ENCODE assay signal across 13 cellular contexts in the genomic region with DNA sequence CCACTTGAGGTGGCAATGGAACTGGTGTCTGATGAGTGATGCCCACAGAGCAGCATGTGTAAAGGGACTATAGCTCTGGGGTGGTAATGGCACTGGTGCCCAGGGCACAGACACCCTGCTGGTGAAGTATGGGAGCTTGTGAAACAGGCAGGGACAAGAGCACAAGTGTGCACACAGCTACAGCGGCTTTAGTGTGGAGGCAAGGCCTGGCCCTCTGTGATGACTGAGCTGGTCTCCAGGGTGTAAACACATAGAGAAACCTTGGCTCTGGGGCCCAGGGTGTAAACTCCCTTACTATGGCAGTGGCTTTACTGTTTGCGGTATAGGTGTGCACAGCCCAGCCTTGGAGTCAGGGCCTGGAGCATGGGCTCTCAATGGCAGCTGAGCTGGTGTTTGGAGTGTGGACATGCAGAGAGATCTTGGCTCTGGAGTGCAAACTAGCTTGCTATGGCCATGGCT. TPM values are rescaled to one million over a fixed set of nuclear protein-coding genes. Genes with fewer than 3 reads are reported as not detected.
DNase-seq lines count a peak whose midpoint lies in the region; ATAC-seq and TF ChIP-seq lines count a peak whose summit lies in the region.
"Had no signal": no experiment of that assay in that cellular context is flagged by ENCODE, and none has a peak within 500 bp of the region (broad histone marks: within the 10 kb centered on the region; RNA-seq: fewer than 3 reads in every experiment).

No MANE protein-coding gene starts in this region.

- DNase-seq in CD4-positive, alpha-beta memory T cell = no peak
- DNase-seq in activated CD8-positive, alpha-beta T cell treated with anti-CD3 and anti-CD28 coated beads for 36 hours = no peak
- DNase-seq in mucosa of descending colon (no peak), OCI-M1 (lab: John Stamatoyannopoulos, UW) (no peak), left ventricle myocardium inferior (no peak)
- DNase-seq: dermis blood vessel endothelial cell, NCI-H2107, SK-N-SH had no signal

- no peaks in the 10 kb centered on the region for H3K27me3 ChIP-seq in CD4-positive, alpha-beta memory T cell (ENCODE audit: insufficient read depth, low read length)
- no peaks in the 10 kb centered on the region for H3K27me3 ChIP-seq in left ventricle myocardium inferior (ENCODE audit: low read depth)
- H3K27me3 ChIP-seq: BLaER1 treated with 17β-estradiol and CSF1 and Interleukin-3, amounts not matched to agents 10 nM and 100 nM had no signal

- no peak overlapping the region for H3K27ac ChIP-seq in CD4-positive, alpha-beta memory T cell (ENCODE audit: low read depth, low read length)
- H3K27ac ChIP-seq in left ventricle myocardium inferior (replicated peaks) = no peak overlapping the region
- H3K27ac ChIP-seq: BLaER1 treated with 17β-estradiol and CSF1 and Interleukin-3, amounts not matched to agents 10 nM and 100 nM; thoracic aorta; VCaP had no signal

- peak overlapping the region; percentile 58 to 91 (median 79) for H3K27ac Mint-ChIP-seq in CD4-positive, alpha-beta memory T cell
- peak overlapping the region; percentile 33 for H3K27ac Mint-ChIP-seq in activated CD8-positive, alpha-beta T cell treated with anti-CD3 and anti-CD28 coated beads for 36 hours

- ATAC-seq in GM18505 (IDR thresholded peaks at IDR 0.05; ENCODE audit: unreplicated experiment) = no peak
- peak; percentile 5 for ATAC-seq in activated CD8-positive, alpha-beta T cell treated with anti-CD3 and anti-CD28 coated beads for 36 hours
- peak; percentile 25 for ATAC-seq in mucosa of descending colon
- no peak for ATAC-seq in GM21447 (IDR thresholded peaks at IDR 0.05; ENCODE audit: unreplicated experiment)

- H3K4me3 ChIP-seq in CD4-positive, alpha-beta memory T cell (ENCODE audit: low read length in 2 of 2) = no peak overlapping the region
- H3K4me3 ChIP-seq in mucosa of descending colon (no peak overlapping the region), left ventricle myocardium inferior (no peak overlapping the region)
- H3K4me3 ChIP-seq: BLaER1 treated with 17β-estradiol and CSF1 and Interleukin-3, amounts not matched to agents 10 nM and 100 nM; thoracic aorta had no signal

- TF ChIP-seq CTCF in activated CD8-positive, alpha-beta T cell treated with anti-CD3 and anti-CD28 coated beads for 36 hours (IDR thresholded peaks at IDR 0.05) = no peak
- TF ChIP-seq CTCF in mucosa of descending colon (IDR thresholded peaks at IDR 0.05) (no peak), left ventricle myocardium inferior (IDR thresholded peaks at IDR 0.05; ENCODE audit: borderline replicate concordance) (no peak)

- H3K36me3 Mint-ChIP-seq in CD4-positive, alpha-beta memory T cell = peaks cover 43 to 57% of the 10 kb centered on the region in 2 donors
- H3K36me3 Mint-ChIP-seq in activated CD8-positive, alpha-beta T cell treated with anti-CD3 and anti-CD28 coated beads for 36 hours (ENCODE audit: low read depth) = peaks cover 59% of the 10 kb centered on the region

- H3K4me1 ChIP-seq in CD4-positive, alpha-beta memory T cell (ENCODE audit: insufficient read depth, low read length) = peaks cover 34% of the 10 kb centered on the region
- H3K4me1 ChIP-seq in mucosa of descending colon (ENCODE audit: low read depth) = no peaks in the 10 kb centered on the region
- peaks cover 22% of the 10 kb centered on the region for H3K4me1 ChIP-seq in left ventricle myocardium inferior
- H3K4me1 ChIP-seq: BLaER1 treated with 17β-estradiol and CSF1 and Interleukin-3, amounts not matched to agents 10 nM and 100 nM had no signal

- CTCF ChIA-PET in CD4-positive, alpha-beta memory T cell (lab: Charles Lee; ENCODE audit: partially characterized antibody) = interaction anchor here (0.7 to 7.5 kb wide), 19 partner anchors 9 to 139 kb away, joined by 3 to 99 read pairs (median 6); no protein-coding TSS in a partner anchor
- CTCF ChIA-PET in activated CD8-positive, alpha-beta T cell treated with anti-CD3 and anti-CD28 coated beads for 36 hours (lab: Charles Lee) = interaction anchor here (1.2 to 5.6 kb wide), 12 partner anchors 8 to 220 kb away, joined by 3 to 59 read pairs (median 6); no protein-coding TSS in a partner anchor

- peaks cover 0 to 1% (median 0%) of the 10 kb centered on the region in 8 donors for H3K9me3 Mint-ChIP-seq in CD4-positive, alpha-beta memory T cell
- H3K9me3 Mint-ChIP-seq in activated CD8-positive, alpha-beta T cell treated with anti-CD3 and anti-CD28 coated beads for 36 hours = peaks cover 5% of the 10 kb centered on the region

- TF ChIP-seq POLR2A in GM18505 (IDR thresholded peaks at IDR 0.05; ENCODE audit: borderline replicate concordance, extremely low read depth, insufficient read depth, insufficient read length) = peak; percentile 15

- no peaks in the 10 kb centered on the region for H3K27me3 Mint-ChIP-seq in CD4-positive, alpha-beta memory T cell
- H3K27me3 Mint-ChIP-seq in activated CD8-positive, alpha-beta T cell treated with anti-CD3 and anti-CD28 coated beads for 36 hours = no peaks in the 10 kb centered on the region

- H3K4me3 Mint-ChIP-seq in CD4-positive, alpha-beta memory T cell = peak overlapping the region in 1 of 8 donors; percentile 38
- H3K4me3 Mint-ChIP-seq in activated CD8-positive, alpha-beta T cell treated with anti-CD3 and anti-CD28 coated beads for 36 hours = no peak overlapping the region

- no peaks in the 10 kb centered on the region for H3K9me3 ChIP-seq in CD4-positive, alpha-beta memory T cell (ENCODE audit: control insufficient read depth in 1 of 2, low read length in 2 of 2)
- H3K9me3 ChIP-seq in mucosa of descending colon (no peaks in the 10 kb centered on the region), left ventricle myocardium inferior (replicated peaks) (no peaks in the 10 kb centered on the region)
- H3K9me3 ChIP-seq: SK-N-SH, thoracic aorta had no signal

- H3K4me1 Mint-ChIP-seq in CD4-positive, alpha-beta memory T cell = peaks cover 24 to 42% (median 32%) of the 10 kb centered on the region in 4 donors
- H3K4me1 Mint-ChIP-seq in activated CD8-positive, alpha-beta T cell treated with anti-CD3 and anti-CD28 coated beads for 36 hours (ENCODE audit: low read depth) = peaks cover 49% of the 10 kb centered on the region

- POLR2A ChIA-PET in CD4-positive, alpha-beta memory T cell (lab: Charles Lee; ENCODE audit: partially characterized antibody) = interaction anchor here (0.5 to 1.6 kb wide), 5 partner anchors 18 to 80 kb away, joined by 3 to 11 read pairs (median 3); no protein-coding TSS in a partner anchor
- POLR2A ChIA-PET in activated CD8-positive, alpha-beta T cell treated with anti-CD3 and anti-CD28 coated beads for 36 hours (lab: Charles Lee) = interaction anchor here (0.9 to 2.0 kb wide), 5 partner anchors 9 to 162 kb away, joined by 3 to 8 read pairs (median 3); no protein-coding TSS in a partner anchor

- H3K36me3 ChIP-seq in CD4-positive, alpha-beta memory T cell (ENCODE audit: insufficient read depth, low read length) = peaks cover 9% of the 10 kb centered on the region
- H3K36me3 ChIP-seq in mucosa of descending colon (ENCODE audit: low read depth) (no peaks in the 10 kb centered on the region), left ventricle myocardium inferior (peaks cover 71% of the 10 kb centered on the region)

- intact Hi-C loops in CD4-positive, alpha-beta memory T cell (cut with micrococcal nuclease) = no loop called here
- intact Hi-C loops in activated CD8-positive, alpha-beta T cell treated with anti-CD3 and anti-CD28 coated beads for 36 hours (cut with micrococcal nuclease) = no loop called here
- intact Hi-C loops in mucosa of descending colon (cut with DNase I, micrococcal nuclease) = no loop called here
- intact Hi-C loops in left ventricle myocardium inferior (cut with micrococcal nuclease) = no loop called here

RNA-seq across cellular contexts. Expression of gene BIRC2, which starts 46.3 kb away (rescaled TPM):
- 10 to 100 TPM; 60.9 to 61.2 TPM for total RNA-seq in CD4-positive, alpha-beta memory T cell
- polyA plus RNA-seq in CD4-positive, alpha-beta memory T cell = 10 to 100 TPM; 28.8 to 33.4 TPM
- total RNA-seq in activated CD8-positive, alpha-beta T cell treated with anti-CD3 and anti-CD28 coated beads for 36 hours = 10 to 100 TPM; 29.8 to 32.9 TPM
- total RNA-seq in mucosa of descending colon (10 to 100 TPM; 42.8 to 55.0 (median 45.2) TPM), left ventricle myocardium inferior (30.4 TPM)

RNA-seq across cellular contexts. Expression of gene TMEM123, which starts 59.3 kb away (rescaled TPM):
- 100 to 1,000 TPM; 383 to 397 TPM for total RNA-seq in CD4-positive, alpha-beta memory T cell
- 100 to 1,000 TPM; 752 to 839 TPM for polyA plus RNA-seq in CD4-positive, alpha-beta memory T cell
- 100 to 1,000 TPM; 234 to 235 TPM for total RNA-seq in activated CD8-positive, alpha-beta T cell treated with anti-CD3 and anti-CD28 coated beads for 36 hours
- total RNA-seq in mucosa of descending colon = 100 to 1,000 TPM; 153 to 205 (median 157) TPM
- 70.2 TPM for total RNA-seq in left ventricle myocardium inferior

Comparison
In these comparisons a context has a peak if more than half of its experiments do, and no peak if none do; other contexts are left out.
1. ATAC-seq: peak in activated CD8-positive, alpha-beta T cell treated with anti-CD3 and anti-CD28 coated beads for 36 hours (single experiment) and mucosa of descending colon (single experiment); none in GM18505 (single experiment) and GM21447 (single experiment).